In genomic region chr4:52911684-52912294, GRCh38 we compare ENCODE assay signal across 8 cellular contexts. TPM values are rescaled to one million over a fixed set of nuclear protein-coding genes. Genes with fewer than 3 reads are reported as not detected.
DNase-seq lines count a peak whose midpoint lies in the region; ATAC-seq and TF ChIP-seq lines count a peak whose summit lies in the region.

No MANE protein-coding gene starts in this region.

- DNase-seq in DMS79 treated with DMSO at 0.1 percent for 48 hours (lab: John Stamatoyannopoulos, UW), result peak; percentile 41
- peak; percentile 84 for DNase-seq in SK-MEL-5 (ENCODE audit: low read depth, low spot score)
- DNase-seq in activated naive CD4-positive, alpha-beta T cell treated with Interleukin-2 at 50 U/mL for 16 hours, result peak; percentile 66
- peak; percentile 65 to 83 (median 72) for DNase-seq in heart left ventricle
- DNase-seq in sciatic nerve (ENCODE audit: low spot score), result peak; percentile 76

- no peaks in the 10 kb centered on the region for H3K9me3 ChIP-seq in heart left ventricle

- WGBS in heart left ventricle, 4 donors, result 7 to 12% (median 12%) methylated on average over 3 of the region's 3 CpGs

- peaks cover 0 to 5% (median 0%) of the 10 kb centered on the region in 9 donors for H3K36me3 ChIP-seq in heart left ventricle

- H3K4me1 ChIP-seq in heart left ventricle, result peaks cover 0 to 27% (median 12%) of the 10 kb centered on the region in 12 donors

- TF ChIP-seq CTCF in LNCAP (IDR thresholded peaks at IDR 0.05) (peak; percentile 93), heart left ventricle (IDR thresholded peaks at IDR 0.05) (peak; percentile 61 to 79 (median 74))

- no peaks in the 10 kb centered on the region for H3K27me3 ChIP-seq in heart left ventricle

- in situ Hi-C loops in SK-MEL-5 (cut with HindIII; ENCODE audit: low pct_unique_long_range_greater_than_20kb, low sequenced_read_pairs), result no loop called here

- no peak overlapping the region for H3K27ac ChIP-seq in heart left ventricle

- no peak overlapping the region for H3K4me3 ChIP-seq in heart left ventricle

- ATAC-seq in GM21529 (IDR thresholded peaks at IDR 0.05; ENCODE audit: unreplicated experiment) (peak; percentile 89), heart left ventricle (peak in 3 of 4 donors; percentile 61 to 68 (median 64)), sciatic nerve (no peak), HG03097 (IDR thresholded peaks at IDR 0.05; ENCODE audit: low FRiP score, unreplicated experiment) (no peak)

- intact Hi-C loops in heart left ventricle (cut with DNase I) (loop anchor here in 3 of 10 donors (5.0 kb wide), 3 partner anchors 34 to 71 kb away; no protein-coding TSS in a partner anchor), sciatic nerve (cut with DNase I) (no loop called here)

- no peak for TF ChIP-seq POLR2A in heart left ventricle (IDR thresholded peaks at IDR 0.05)

RNA-seq across cellular contexts. Expression of gene RASL11B, which starts 49.7 kb away (rescaled TPM):
- 0.05 and 0.32 TPM in 2 replicates for total RNA-seq in SK-MEL-5 (2014; rRNA removed; shearing (Covaris generic))
- polyA plus RNA-seq in SK-MEL-5 (2015; cell fraction: cytosol; rRNA removed), result 0.45 and 1.0 TPM in 2 replicates
- 0.37 and 0.93 TPM in 2 replicates for polyA plus RNA-seq in SK-MEL-5 (2015; cell fraction: nucleus; rRNA removed)
- total RNA-seq in heart left ventricle, result 10 to 100 TPM in 2 of 9 donors, 1 to 10 TPM in 7; 2.7 to 16.1 (median 5.5) TPM
- polyA plus RNA-seq in heart left ventricle, result 1 to 10 TPM; 4.4 to 8.0 TPM
- total RNA-seq in sciatic nerve, result 2.5 TPM

Comparison
In these comparisons a context has a peak if more than half of its experiments do, and no peak if none do; other contexts are left out.
1. ATAC-seq: peak in GM21529 (single experiment) and heart left ventricle (3 of 4); none in sciatic nerve (single experiment) and HG03097 (single experiment).
2. Peak in every context shown above with its lines, with median percentiles within 50 percentile points of each other: DNase-seq.